31 cellular contexts compared by ENCODE assay signal in genomic region chr6:130865793-130866192, GRCh38. TPM values are rescaled to one million over a fixed set of nuclear protein-coding genes. Genes with fewer than 3 reads are reported as not detected.
"Had no signal": no experiment of that assay in that cellular context is flagged by ENCODE, and none has a peak within 500 bp of the region (broad histone marks: within the 10 kb centered on the region; RNA-seq: fewer than 3 reads in every experiment).

No MANE protein-coding gene starts in this region.

- H3K4me3 ChIP-seq: ascending aorta, breast epithelium, cardiac muscle cell, coronary artery, dorsolateral prefrontal cortex, esophagus muscularis mucosa, gastrocnemius medialis, heart left ventricle had no signal

- H3K9me3 ChIP-seq: ascending aorta, breast epithelium, esophagus muscularis mucosa, gastrocnemius medialis, heart left ventricle had no signal

- ATAC-seq: activated naive CD4-positive, alpha-beta T cell treated with anti-CD3 and anti-CD28 coated beads, Interleukin-2, amount 50 U/mL, for 72 hours; activated T-cell treated with anti-CD3 and anti-CD28 coated beads, Interleukin-2, amount 50 U/mL, for 72 hours; foreskin keratinocyte; gastrocnemius medialis; heart left ventricle; T-helper 17 cell had no signal

- H3K27me3 ChIP-seq: ascending aorta, breast epithelium, cardiac muscle cell, dorsolateral prefrontal cortex, esophagus muscularis mucosa, foreskin keratinocyte, gastrocnemius medialis, heart left ventricle had no signal

- DNase-seq: activated CD4-positive, alpha-beta memory T cell treated with anti-CD3 and anti-CD28 coated beads, Interleukin-2, amount 10 ng/mL, durations not matched to agents 7 days and 5 days; activated CD4-positive, alpha-beta T cell treated with anti-CD3 and anti-CD28 coated beads for 4 hours; activated CD4-positive, alpha-beta T cell treated with anti-CD3 and anti-CD28 coated beads, Interleukin-2, amount 10 ng/mL, durations not matched to agents 7 days and 5 days; activated CD4-positive, alpha-beta T cell treated with anti-CD3 and anti-CD28 coated beads, Interleukin-2, amount 50 U/mL, for 4 hours; activated CD4-positive, CD25-positive, alpha-beta regulatory T cell; activated CD4-positive, CD25-positive, alpha-beta regulatory T cell treated with anti-CD3 and anti-CD28 coated beads, Interleukin-2, amount 50 U/mL, for 72 hours; activated CD8-positive, alpha-beta memory T cell treated with anti-CD3 and anti-CD28 coated beads, Interleukin-2, amount 50 U/mL, for 48 hours; activated gamma-delta T cell; activated naive CD4-positive, alpha-beta T cell; activated naive CD4-positive, alpha-beta T cell treated with anti-CD3 and anti-CD28 coated beads, Interleukin-2, amount 10 ng/mL, durations not matched to agents 7 days and 5 days; activated naive CD8-positive, alpha-beta T cell treated with anti-CD3 and anti-CD28 coated beads, Interleukin-2, amount 10 ng/mL, durations not matched to agents 7 days and 5 days; activated T-cell treated with anti-CD3 and anti-CD28 coated beads for 4 hours; activated T-cell treated with anti-CD3 and anti-CD28 coated beads, Interleukin-2, amount 50 U/mL, for 24 hours; activated T-cell treated with anti-CD3 and anti-CD28 coated beads, Interleukin-2, amount 50 U/mL, for 72 hours; central memory CD4-positive, alpha-beta T cell; dorsolateral prefrontal cortex; effector memory CD4-positive, alpha-beta T cell; erythroblast; foreskin keratinocyte; gastrocnemius medialis; glutamatergic neuron; heart left ventricle; T-helper 17 cell; T1000; WERI-Rb-1 had no signal

- H3K27ac ChIP-seq: ascending aorta, breast epithelium, cardiac muscle cell, coronary artery, dorsolateral prefrontal cortex, esophagus muscularis mucosa, foreskin keratinocyte, gastrocnemius medialis, heart left ventricle, WERI-Rb-1 had no signal

- H3K4me1 ChIP-seq: ascending aorta, breast epithelium, esophagus muscularis mucosa, foreskin keratinocyte, gastrocnemius medialis, heart left ventricle had no signal

- H3K36me3 ChIP-seq: breast epithelium, cardiac muscle cell, WERI-Rb-1 had no signal

RNA-seq across cellular contexts. Expression of gene SMLR1, which starts 38.6 kb away (rescaled TPM):
- polyA plus RNA-seq: cardiac muscle cell, foreskin keratinocyte, heart left ventricle had no signal
